ENCODE assay signal across 8 cellular contexts in the genomic region with DNA sequence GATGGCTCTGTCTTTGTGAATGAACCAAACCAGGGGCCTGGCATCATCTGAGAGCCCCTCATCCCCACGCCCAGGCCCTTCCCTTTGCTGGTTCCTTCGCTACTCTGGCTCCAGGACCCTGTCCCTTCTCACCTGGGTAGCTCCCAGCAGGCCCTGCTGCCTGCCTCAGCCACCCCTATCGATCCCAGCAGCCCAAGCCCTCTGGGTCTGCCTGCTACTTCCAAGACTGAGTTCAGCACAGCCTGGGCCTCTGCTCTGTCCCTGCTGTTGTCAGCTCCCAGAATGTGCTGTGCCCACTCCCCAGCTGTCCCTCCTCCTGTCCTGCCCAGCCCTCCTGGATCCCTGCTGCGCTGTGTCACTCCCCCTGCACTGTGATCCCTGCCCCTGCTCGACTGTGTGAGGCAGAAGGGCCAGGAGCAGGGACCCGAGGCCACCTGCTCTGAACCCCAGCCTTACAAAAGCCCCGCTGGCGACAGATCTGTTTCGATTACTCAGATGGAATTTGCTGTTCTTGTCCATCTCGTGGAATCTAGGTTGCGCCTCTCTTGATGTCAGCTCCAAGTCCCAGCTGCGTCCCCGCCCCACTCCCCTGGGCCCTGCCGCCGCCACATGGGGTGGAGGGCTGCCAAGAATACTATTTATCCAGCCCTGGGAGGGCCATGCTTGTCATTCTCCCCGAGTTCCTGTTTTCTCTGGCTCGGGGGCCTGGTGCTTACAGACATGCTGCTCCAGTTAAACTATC. TPM values are rescaled to one million over a fixed set of nuclear protein-coding genes. Genes with fewer than 3 reads are reported as not detected.
DNase-seq lines count a peak whose midpoint lies in the region; ATAC-seq, FAIRE-seq and TF ChIP-seq lines count a peak whose summit lies in the region.

No MANE protein-coding gene starts in this region.

- peaks cover 9% of the 10 kb centered on the region; the same call in 1 of the 2 replicates for H3K36me3 Mint-ChIP-seq in HFFc6 (ENCODE audit: low read depth)
- H3K36me3 Mint-ChIP-seq in stimulated activated naive B cell treated with anti-CD40 and anti-IgM and Interleukin-4, amounts not matched to agents 10 μg/mL and 1 μg/mL and 100 μg/mL, for 72 hours, result peaks cover 27 to 31% of the 10 kb centered on the region in 2 donors

- intact Hi-C loops in K562 (cut with micrococcal nuclease) (no loop called here), kidney (cut with DNase I) (no loop called here)

- H3K27ac ChIP-seq in K562 (ENCODE audit: extremely low read depth, low read depth, low read length) (no peak overlapping the region), kidney (ENCODE audit: low read depth in 2 of 2, low read length in 2 of 2) (peak overlapping the region; percentile 53 to 69)

- TF ChIP-seq POLR2A in K562 (conservative IDR thresholded peaks at IDR 0.05), result peak; percentile 57

- DNase-seq in HFFc6, result peak; percentile 70
- no peak for DNase-seq in K562 (ENCODE audit: extremely low read depth in 1 of 4, low spot score in 3 of 4)
- peak; percentile 93 for DNase-seq in kidney
- DNase-seq in stimulated activated naive B cell treated with anti-CD40 and anti-IgM and Interleukin-4, amounts not matched to agents 10 μg/mL and 1 μg/mL and 100 μg/mL, for 72 hours, result no peak
- DNase-seq in islet precursor cell, result no peak
- no peak for DNase-seq in NCI-H446 (lab: John Stamatoyannopoulos, UW)

- H3K9ac ChIP-seq in K562 (ENCODE audit: insufficient read depth in 1 of 2, low read depth in 2 of 2, low read length in 2 of 2), result peak overlapping the region in 1 of 2 experiments; percentile 52; a peak in 2 of 4 replicates
- H3K9ac ChIP-seq in kidney (ENCODE audit: low read length in 2 of 2), result no peak overlapping the region

- TF ChIP-seq RAD21 in K562 (CRISPR knock-in tag; conservative IDR thresholded peaks at IDR 0.05 in 1 of 2, IDR thresholded peaks at IDR 0.05 in 1 of 2), result no peak

- H3K36me3 ChIP-seq in K562 (ENCODE audit: control insufficient read depth, insufficient read depth, low read length) (peaks cover 58% of the 10 kb centered on the region; the same call in 2 of the 3 replicates), kidney (ENCODE audit: control insufficient read depth in 1 of 2, insufficient read depth in 2 of 2, low read length in 2 of 2) (peaks cover 4 to 18% of the 10 kb centered on the region in 2 donors)

- no peak overlapping the region for H2AFZ ChIP-seq in K562 (ENCODE audit: low read depth, low read length)

- TSS peak; percentile 4 for BruUV-seq in K562 (replicated peaks; lab: Mats Ljungman, UMichigan)

- POLR2A ChIA-PET in K562 (lab: Yijun Ruan, JAX), result interaction anchor here (0.6 to 3.1 kb wide), 3 partner anchors 10 to 247 kb away, joined by 3 to 9 read pairs (median 5); no protein-coding TSS in a partner anchor

- H3K4me1 ChIP-seq in K562 (replicated peaks in 1 of 2; ENCODE audit: control insufficient read depth in 2 of 2, insufficient read depth in 2 of 2, low read length in 2 of 2), result peaks cover 0 to 14% of the 10 kb centered on the region in 2 experiments; a peak in 2 of 5 replicates
- H3K4me1 ChIP-seq in kidney (ENCODE audit: control insufficient read depth in 1 of 2, insufficient read depth in 1 of 2, low read depth in 1 of 2, low read length in 2 of 2), result peaks cover 5 to 8% of the 10 kb centered on the region in 2 donors

- H3K4me3 Mint-ChIP-seq in HFFc6, result peak overlapping the region; percentile 71
- H3K4me3 Mint-ChIP-seq in stimulated activated naive B cell treated with anti-CD40 and anti-IgM and Interleukin-4, amounts not matched to agents 10 μg/mL and 1 μg/mL and 100 μg/mL, for 72 hours, result no peak overlapping the region

- CTCF ChIA-PET in K562 (lab: Yijun Ruan, JAX; ENCODE audit: low intra/inter-chr PET ratio), result no interaction called here

- no peak overlapping the region for H3K4me3 ChIP-seq in K562
- H3K4me3 ChIP-seq in kidney (ENCODE audit: low read length in 2 of 2), result no peak overlapping the region

- H3K9me3 ChIP-seq in K562 (replicated peaks; ENCODE audit: control insufficient read depth, insufficient read depth, low read depth, low read length) (no peaks in the 10 kb centered on the region), kidney (ENCODE audit: control insufficient read depth in 1 of 2, low read length in 2 of 2) (no peaks in the 10 kb centered on the region)

- no peak for TF ChIP-seq EP300 in K562 (IDR thresholded peaks at IDR 0.05; ENCODE audit: low read length)

- FAIRE-seq in K562 (lab: Jason Lieb, UNC) (no peak), kidney (lab: Jason Lieb, UNC) (no peak)

- H3K9me3 Mint-ChIP-seq in HFFc6, result no peaks in the 10 kb centered on the region
- no peaks in the 10 kb centered on the region for H3K9me3 Mint-ChIP-seq in stimulated activated naive B cell treated with anti-CD40 and anti-IgM and Interleukin-4, amounts not matched to agents 10 μg/mL and 1 μg/mL and 100 μg/mL, for 72 hours

- in situ Hi-C loops in K562 (cut with MboI), result no loop called here

- peaks cover 4% of the 10 kb centered on the region for H3K27me3 Mint-ChIP-seq in HFFc6 (ENCODE audit: insufficient read depth)
- H3K27me3 Mint-ChIP-seq in stimulated activated naive B cell treated with anti-CD40 and anti-IgM and Interleukin-4, amounts not matched to agents 10 μg/mL and 1 μg/mL and 100 μg/mL, for 72 hours, result no peaks in the 10 kb centered on the region

- H3K79me2 ChIP-seq in K562 (ENCODE audit: control insufficient read depth, insufficient read depth, low read length), result no peaks in the 10 kb centered on the region

- H4K20me1 ChIP-seq in K562 (replicated peaks; ENCODE audit: control insufficient read depth, insufficient read depth, low read length), result no peaks in the 10 kb centered on the region

- H3K4me2 ChIP-seq in K562 (ENCODE audit: insufficient read depth, low read length), result no peak overlapping the region

- H3K27ac Mint-ChIP-seq in HFFc6, result peak overlapping the region; percentile 95
- peak overlapping the region; percentile 37 for H3K27ac Mint-ChIP-seq in stimulated activated naive B cell treated with anti-CD40 and anti-IgM and Interleukin-4, amounts not matched to agents 10 μg/mL and 1 μg/mL and 100 μg/mL, for 72 hours

- no peaks in the 10 kb centered on the region for H3K9me1 ChIP-seq in K562 (ENCODE audit: control insufficient read depth, insufficient read depth, low read length)

- peak; percentile 56 for ATAC-seq in K562
- ATAC-seq in stimulated activated naive B cell treated with anti-CD40 and anti-IgM and Interleukin-4, amounts not matched to agents 10 μg/mL and 1 μg/mL and 100 μg/mL, for 72 hours (replicated peaks), result no peak
- ATAC-seq in HG02870 (IDR thresholded peaks at IDR 0.05; ENCODE audit: unreplicated experiment), result no peak
- no peak for ATAC-seq in HG02970 (IDR thresholded peaks at IDR 0.05; ENCODE audit: low FRiP score, unreplicated experiment)

- TF ChIP-seq CTCF in HFFc6 (IDR thresholded peaks at IDR 0.05), result peak; percentile 28
- TF ChIP-seq CTCF in K562 (IDR thresholded peaks at IDR 0.05 in 2 of 3, conservative IDR thresholded peaks at IDR 0.05 in 1 of 3; ENCODE audit: insufficient read depth in 2 of 3, low read depth in 1 of 3, low read length in 3 of 3), result no peak
- TF ChIP-seq CTCF in kidney (IDR thresholded peaks at IDR 0.05; ENCODE audit: borderline replicate concordance, extremely low read depth, insufficient read depth), result no peak

- H3K4me1 Mint-ChIP-seq in HFFc6 (ENCODE audit: low read depth), result peaks cover 28% of the 10 kb centered on the region
- H3K4me1 Mint-ChIP-seq in stimulated activated naive B cell treated with anti-CD40 and anti-IgM and Interleukin-4, amounts not matched to agents 10 μg/mL and 1 μg/mL and 100 μg/mL, for 72 hours, result peaks cover 0 to 1% of the 10 kb centered on the region in 2 donors

- H3K27me3 ChIP-seq in K562 (ENCODE audit: control insufficient read depth in 2 of 2, insufficient read depth in 2 of 2, low read length in 2 of 2), result no peaks in the 10 kb centered on the region

- WGBS in K562 (ENCODE audit: insufficient coverage, low coverage, missing lambda C conversion rate), result 89% methylated on average over 17 of the region's 17 CpGs

RNA-seq across cellular contexts. Expression of gene MRPL21, which starts 13.0 kb away (rescaled TPM):
- total RNA-seq in HFFc6 (2021; fragmentation: NEBNext Ultra II Directional; extraction: Animal tissue kit (Norgen Biotek cat#: 25700)), result 10 to 100 TPM; 60.8 to 69.9 (median 63.9) TPM
- 59.2 and 99.2 TPM in 2 replicates for total RNA-seq in K562 (2011; cell fraction: chromatin; rRNA removed; ENCODE audit: low replicate concordance)
- 79.2 and 104 TPM in 2 replicates for total RNA-seq in K562 (2011; cell fraction: nucleolus; rRNA removed)
- total RNA-seq in K562 (2011; cell fraction: nucleoplasm; rRNA removed), result 83.7 and 85.4 TPM in 2 replicates
- 254 and 255 TPM in 2 replicates for total RNA-seq in K562 (2014; rRNA removed)
- total RNA-seq in K562 (2014; rRNA removed; fragmentation: Illumina TruSeq; extraction: Trizol), result 196 and 207 TPM in 2 replicates
- 207 and 219 TPM in 2 replicates for total RNA-seq in K562 (2015; rRNA removed; fragmentation: Illumina TruSeq; extraction: Trizol)
- total RNA-seq in K562 (2021), result 201 and 238 TPM in 2 replicates
- 194 and 232 TPM in 2 replicates for polyA plus RNA-seq in K562 (2011; rRNA removed)
- polyA plus RNA-seq in K562 (2011; cell fraction: cytosol; rRNA removed), result 126 and 191 TPM in 2 replicates
- polyA plus RNA-seq in K562 (2011; cell fraction: nucleus; rRNA removed), result 88.4 and 93.3 TPM in 2 replicates
- 124 and 195 TPM in 2 replicates for polyA plus RNA-seq in K562 (2012)
- 203 and 210 TPM in 2 replicates for polyA plus RNA-seq in K562 (2014; fragmentation: Illumina TruSeq; extraction: Trizol)
- 100 to 1,000 TPM; 448 to 618 TPM for polyA plus RNA-seq in K562 (2014; fragmentation: Nextera tagmentation; extraction: Ambion mirVana)
- polyA plus RNA-seq in K562 (2014; rRNA removed), result 328 and 364 TPM in 2 replicates
- polyA minus RNA-seq in K562 (2011; rRNA and poly(A)+ RNA removed), result 76.5 and 99.7 TPM in 2 replicates
- 47.3 and 49.9 TPM in 2 replicates for polyA minus RNA-seq in K562 (2011; cell fraction: cytosol; rRNA and poly(A)+ RNA removed)
- 40.5 and 55.1 TPM in 2 replicates for polyA minus RNA-seq in K562 (2011; cell fraction: nucleus; rRNA and poly(A)+ RNA removed)
- total RNA-seq in kidney, result 45.0 TPM
- 147 TPM for polyA plus RNA-seq in kidney (ENCODE audit: insufficient read depth, low read depth, low replicate concordance)

RNA-seq across cellular contexts. Expression of gene IGHMBP2, which starts 13.0 kb away (rescaled TPM):
- 10 to 100 TPM; 11.9 to 15.4 (median 14.1) TPM for total RNA-seq in HFFc6 (2021; fragmentation: NEBNext Ultra II Directional; extraction: Animal tissue kit (Norgen Biotek cat#: 25700))
- 109 and 159 TPM in 2 replicates for total RNA-seq in K562 (2011; cell fraction: chromatin; rRNA removed; ENCODE audit: low replicate concordance)
- total RNA-seq in K562 (2011; cell fraction: nucleolus; rRNA removed), result 75.3 and 75.5 TPM in 2 replicates
- total RNA-seq in K562 (2011; cell fraction: nucleoplasm; rRNA removed), result 61.4 and 66.5 TPM in 2 replicates
- 12.5 and 15.9 TPM in 2 replicates for total RNA-seq in K562 (2014; rRNA removed)
- total RNA-seq in K562 (2014; rRNA removed; fragmentation: Illumina TruSeq; extraction: Trizol), result 8.3 and 11.7 TPM in 2 replicates
- total RNA-seq in K562 (2015; rRNA removed; fragmentation: Illumina TruSeq; extraction: Trizol), result 11.6 and 14.5 TPM in 2 replicates
- total RNA-seq in K562 (2021), result 24.8 and 28.9 TPM in 2 replicates
- polyA plus RNA-seq in K562 (2011; rRNA removed), result 14.5 and 21.1 TPM in 2 replicates
- polyA plus RNA-seq in K562 (2011; cell fraction: cytosol; rRNA removed), result 8.1 and 11.3 TPM in 2 replicates
- 61.4 and 78.3 TPM in 2 replicates for polyA plus RNA-seq in K562 (2011; cell fraction: nucleus; rRNA removed)
- 10.6 and 12.2 TPM in 2 replicates for polyA plus RNA-seq in K562 (2012)
- polyA plus RNA-seq in K562 (2014; fragmentation: Illumina TruSeq; extraction: Trizol), result 18.8 and 20.7 TPM in 2 replicates
- polyA plus RNA-seq in K562 (2014; fragmentation: Nextera tagmentation; extraction: Ambion mirVana), result 1 to 10 TPM; 1.6 to 1.8 TPM
- polyA plus RNA-seq in K562 (2014; rRNA removed), result 16.3 and 18.6 TPM in 2 replicates
- polyA minus RNA-seq in K562 (2011; rRNA and poly(A)+ RNA removed), result 14.0 and 15.0 TPM in 2 replicates
- polyA minus RNA-seq in K562 (2011; cell fraction: cytosol; rRNA and poly(A)+ RNA removed), result 10.6 and 14.2 TPM in 2 replicates
- polyA minus RNA-seq in K562 (2011; cell fraction: nucleus; rRNA and poly(A)+ RNA removed), result 30.6 and 45.2 TPM in 2 replicates
- 19.6 TPM for total RNA-seq in kidney
- 8.8 TPM for polyA plus RNA-seq in kidney (ENCODE audit: insufficient read depth, low read depth, low replicate concordance)

RNA-seq across cellular contexts. Expression of gene CPT1A, which starts 48.9 kb away (rescaled TPM):
- total RNA-seq in HFFc6 (2021; fragmentation: NEBNext Ultra II Directional; extraction: Animal tissue kit (Norgen Biotek cat#: 25700)), result 10 to 100 TPM; 35.5 to 63.7 (median 55.8) TPM
- 27.6 and 42.4 TPM in 2 replicates for total RNA-seq in K562 (2011; cell fraction: chromatin; rRNA removed; ENCODE audit: low replicate concordance)
- total RNA-seq in K562 (2011; cell fraction: nucleolus; rRNA removed), result 32.0 and 35.1 TPM in 2 replicates
- 40.3 and 44.9 TPM in 2 replicates for total RNA-seq in K562 (2011; cell fraction: nucleoplasm; rRNA removed)
- total RNA-seq in K562 (2014; rRNA removed), result 12.1 and 12.3 TPM in 2 replicates
- total RNA-seq in K562 (2014; rRNA removed; fragmentation: Illumina TruSeq; extraction: Trizol), result 12.3 and 13.0 TPM in 2 replicates
- 15.7 and 16.1 TPM in 2 replicates for total RNA-seq in K562 (2015; rRNA removed; fragmentation: Illumina TruSeq; extraction: Trizol)
- total RNA-seq in K562 (2021), result 29.1 and 30.9 TPM in 2 replicates
- 3.6 and 4.8 TPM in 2 replicates for polyA plus RNA-seq in K562 (2011; rRNA removed)
- 4.1 and 5.2 TPM in 2 replicates for polyA plus RNA-seq in K562 (2011; cell fraction: cytosol; rRNA removed)
- 7.6 and 13.2 TPM in 2 replicates for polyA plus RNA-seq in K562 (2011; cell fraction: nucleus; rRNA removed)
- 16.6 and 17.9 TPM in 2 replicates for polyA plus RNA-seq in K562 (2012)
- 17.9 and 19.0 TPM in 2 replicates for polyA plus RNA-seq in K562 (2014; fragmentation: Illumina TruSeq; extraction: Trizol)
- 1 to 10 TPM; 2.6 to 3.0 TPM for polyA plus RNA-seq in K562 (2014; fragmentation: Nextera tagmentation; extraction: Ambion mirVana)
- polyA plus RNA-seq in K562 (2014; rRNA removed), result 9.6 and 10.6 TPM in 2 replicates
- 8.5 and 13.9 TPM in 2 replicates for polyA minus RNA-seq in K562 (2011; rRNA and poly(A)+ RNA removed)
- polyA minus RNA-seq in K562 (2011; cell fraction: cytosol; rRNA and poly(A)+ RNA removed), result 16.5 and 22.4 TPM in 2 replicates
- polyA minus RNA-seq in K562 (2011; cell fraction: nucleus; rRNA and poly(A)+ RNA removed), result 4.4 and 5.4 TPM in 2 replicates
- 61.5 TPM for total RNA-seq in kidney
- polyA plus RNA-seq in kidney (ENCODE audit: insufficient read depth, low read depth, low replicate concordance), result 51.3 TPM

Comparison
In these comparisons a context has a peak if more than half of its experiments do, and no peak if none do; other contexts are left out.
1. DNase-seq: peak in HFFc6 (single experiment) and kidney (single experiment); none in K562 (0 of 4), stimulated activated naive B cell treated with anti-CD40 and anti-IgM and Interleukin-4, amounts not matched to agents 10 μg/mL and 1 μg/mL and 100 μg/mL, for 72 hours (single experiment), islet precursor cell (single experiment) and NCI-H446 (0 of 2).